ENCODE assay signal across 31 cellular contexts in the genomic region with DNA sequence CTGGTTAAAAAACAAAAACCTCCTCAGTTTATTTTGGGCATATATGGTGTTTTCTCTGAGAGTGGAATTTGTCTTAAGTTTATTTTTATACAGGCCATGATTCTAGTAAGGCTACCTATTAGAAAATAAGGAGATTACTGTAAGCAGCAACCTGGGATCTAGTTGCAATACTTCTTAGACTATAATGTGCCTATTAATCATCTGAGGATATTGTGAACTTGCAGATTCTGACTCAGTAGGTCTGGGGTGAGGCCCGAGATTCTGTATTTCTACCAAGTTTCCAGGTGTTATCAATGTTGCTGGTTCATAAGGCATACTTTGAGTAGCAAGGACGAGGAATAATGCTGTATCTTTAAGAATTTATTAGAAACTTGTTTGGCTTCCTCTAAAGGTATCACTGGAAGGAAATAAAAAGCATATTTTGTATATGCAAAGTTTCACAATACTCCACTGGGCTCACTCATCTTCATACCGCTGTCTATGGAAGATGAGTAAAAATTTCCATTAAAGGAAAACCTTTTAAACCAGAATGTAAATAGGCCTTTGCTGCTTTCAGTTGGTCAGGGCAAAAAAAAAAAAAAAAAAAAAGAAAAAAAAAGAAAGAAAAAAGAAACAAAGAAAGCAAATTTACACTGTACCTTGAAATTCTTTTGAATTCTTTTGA.
DNase-seq lines count a peak whose midpoint lies in the region; ATAC-seq and TF ChIP-seq lines count a peak whose summit lies in the region.
"Had no signal": no experiment of that assay in that cellular context is flagged by ENCODE, and none has a peak within 500 bp of the region (broad histone marks: within the 10 kb centered on the region; RNA-seq: fewer than 3 reads in every experiment).

No MANE protein-coding gene starts in this region.

- in situ Hi-C loops in G401 (cut with HindIII; ENCODE audit: low sequenced_read_pairs), result no loop called here

- no peaks in the 10 kb centered on the region for H3K36me3 ChIP-seq in ACC112 (ENCODE audit: insufficient read depth, low read length)
- H3K36me3 ChIP-seq: Peyer's patch, upper lobe of right lung had no signal

- peaks cover 30% of the 10 kb centered on the region for H3K4me1 ChIP-seq in ACC112 (ENCODE audit: control insufficient read depth, insufficient read depth, low read length, unreplicated experiment)
- H3K4me1 ChIP-seq: parathyroid adenoma, Peyer's patch, upper lobe of right lung had no signal

- CTCF ChIA-PET in activated CD8-positive, alpha-beta memory T cell treated with anti-CD3 and anti-CD28 coated beads, Interleukin-2, amount 10 ng/mL, durations not matched to agents 7 days and 5 days (lab: Charles Lee), result no interaction called here

- no peak for ATAC-seq in HG03108 (IDR thresholded peaks at IDR 0.05; ENCODE audit: unreplicated experiment)
- ATAC-seq in activated CD8-positive, alpha-beta memory T cell treated with anti-CD3 and anti-CD28 coated beads, Interleukin-2, amount 10 ng/mL, durations not matched to agents 7 days and 5 days, result no peak
- ATAC-seq: activated CD8-positive, alpha-beta T cell treated with anti-CD3 and anti-CD28 coated beads, Interleukin-2, amount 10 ng/mL, durations not matched to agents 7 days and 5 days; effector memory CD8-positive, alpha-beta T cell; left colon; upper lobe of right lung had no signal

- H3K4me1 Mint-ChIP-seq in activated CD8-positive, alpha-beta memory T cell treated with anti-CD3 and anti-CD28 coated beads, Interleukin-2, amount 10 ng/mL, durations not matched to agents 7 days and 5 days, result no peaks in the 10 kb centered on the region
- H3K4me1 Mint-ChIP-seq: B cell; CD4-positive, alpha-beta memory T cell; IgD-negative memory B cell had no signal

- no peaks in the 10 kb centered on the region for H3K36me3 Mint-ChIP-seq in activated CD8-positive, alpha-beta memory T cell treated with anti-CD3 and anti-CD28 coated beads, Interleukin-2, amount 10 ng/mL, durations not matched to agents 7 days and 5 days
- H3K36me3 Mint-ChIP-seq: activated naive CD8-positive, alpha-beta T cell; CD4-positive, alpha-beta memory T cell; IgD-negative memory B cell had no signal

- H3K79me2 ChIP-seq in ACC112 (ENCODE audit: control insufficient read depth, insufficient read depth, low read length, unreplicated experiment), result no peaks in the 10 kb centered on the region
- H3K79me2 ChIP-seq: parathyroid adenoma had no signal

- H3K4me3 ChIP-seq in ACC112 (ENCODE audit: low read depth, low read length) (peak overlapping the region; percentile 30; the same call in 1 of the 2 replicates), choroid plexus epithelial cell (ENCODE audit: low read depth, low read length) (no peak overlapping the region)
- H3K4me3 ChIP-seq: Peyer's patch, skin epidermis, upper lobe of right lung had no signal

- H3K27ac ChIP-seq in ACC112 (ENCODE audit: low read depth, low read length), result peak overlapping the region; percentile 69
- H3K27ac ChIP-seq: parathyroid adenoma, Peyer's patch, skin epidermis, upper lobe of right lung had no signal

- TF ChIP-seq CTCF in choroid plexus epithelial cell (conservative IDR thresholded peaks at IDR 0.05; ENCODE audit: low read depth, low read length), result no peak

- no peaks in the 10 kb centered on the region for H3K27me3 ChIP-seq in ACC112 (ENCODE audit: insufficient read depth, low read length)
- H3K27me3 ChIP-seq: Peyer's patch, upper lobe of right lung had no signal

- H3K27me3 Mint-ChIP-seq in activated CD8-positive, alpha-beta memory T cell treated with anti-CD3 and anti-CD28 coated beads, Interleukin-2, amount 10 ng/mL, durations not matched to agents 7 days and 5 days, result peaks cover 2% of the 10 kb centered on the region
- H3K27me3 Mint-ChIP-seq: B cell, IgD-negative memory B cell had no signal

- no peak overlapping the region for H3K27ac Mint-ChIP-seq in activated CD8-positive, alpha-beta memory T cell treated with anti-CD3 and anti-CD28 coated beads, Interleukin-2, amount 10 ng/mL, durations not matched to agents 7 days and 5 days
- H3K27ac Mint-ChIP-seq: activated CD8-positive, alpha-beta T cell treated with anti-CD3 and anti-CD28 coated beads, Interleukin-2, amount 10 ng/mL, durations not matched to agents 7 days and 5 days; activated naive CD8-positive, alpha-beta T cell; B cell; CD4-positive, alpha-beta memory T cell; effector memory CD8-positive, alpha-beta T cell; IgD-negative memory B cell had no signal

- H2AFZ ChIP-seq in ACC112 (ENCODE audit: low read length, unreplicated experiment), result peak overlapping the region; percentile 61
- H2AFZ ChIP-seq: parathyroid adenoma had no signal

- DNase-seq in HS-5 (ENCODE audit: low read depth) (peak; percentile 36), choroid plexus epithelial cell (ENCODE audit: low read depth) (peak; percentile 63), iris pigment epithelial cell (ENCODE audit: low read depth) (peak; percentile 77), G401 (ENCODE audit: low spot score) (no peak)
- no peak for DNase-seq in activated CD4-positive, alpha-beta T cell treated with anti-CD3 and anti-CD28 coated beads, Interleukin-2, amount 50 U/mL, for 1 hour
- no peak for DNase-seq in activated CD8-positive, alpha-beta memory T cell treated with anti-CD3 and anti-CD28 coated beads, Interleukin-2, amount 10 ng/mL, durations not matched to agents 7 days and 5 days
- DNase-seq: activated CD4-positive, alpha-beta T cell treated with anti-CD3 and anti-CD28 coated beads for 1 hour; activated CD8-positive, alpha-beta T cell treated with anti-CD3 and anti-CD28 coated beads, Interleukin-2, amount 10 ng/mL, durations not matched to agents 7 days and 5 days; activated effector memory CD4-positive, alpha-beta T cell treated with Interleukin-2 at 50 U/mL for 16 hours; aorta; caudate nucleus; CD4-positive, alpha-beta memory T cell; effector memory CD8-positive, alpha-beta T cell; erythroblast; hypothalamus; left colon; NCI-H146; NCI-H2107; NCI-H774; Peyer's patch; retina; SHP77; stimulated activated naive CD4-positive, alpha-beta T cell; upper lobe of right lung had no signal

- H3K9me3 Mint-ChIP-seq in activated CD8-positive, alpha-beta memory T cell treated with anti-CD3 and anti-CD28 coated beads, Interleukin-2, amount 10 ng/mL, durations not matched to agents 7 days and 5 days (ENCODE audit: low read depth), result no peaks in the 10 kb centered on the region
- H3K9me3 Mint-ChIP-seq: effector memory CD8-positive, alpha-beta T cell had no signal

- no peak overlapping the region for H3K4me3 Mint-ChIP-seq in activated CD8-positive, alpha-beta memory T cell treated with anti-CD3 and anti-CD28 coated beads, Interleukin-2, amount 10 ng/mL, durations not matched to agents 7 days and 5 days
- H3K4me3 Mint-ChIP-seq: activated CD8-positive, alpha-beta T cell treated with anti-CD3 and anti-CD28 coated beads, Interleukin-2, amount 10 ng/mL, durations not matched to agents 7 days and 5 days; activated naive CD8-positive, alpha-beta T cell; B cell; CD4-positive, alpha-beta memory T cell; effector memory CD8-positive, alpha-beta T cell; IgD-negative memory B cell had no signal

Comparison
In these comparisons a context has a peak if more than half of its experiments do, and no peak if none do; other contexts are left out.
1. DNase-seq: peak in HS-5 (single experiment), choroid plexus epithelial cell (single experiment) and iris pigment epithelial cell (single experiment); none in G401 (single experiment), activated CD4-positive, alpha-beta T cell treated with anti-CD3 and anti-CD28 coated beads, Interleukin-2, amount 50 U/mL, for 1 hour (single experiment) and activated CD8-positive, alpha-beta memory T cell treated with anti-CD3 and anti-CD28 coated beads, Interleukin-2, amount 10 ng/mL, durations not matched to agents 7 days and 5 days (single experiment).